In genomic region chr3:11289864-11290263, GRCh38 we compare ENCODE assay signal across 1 cellular context.
TF ChIP-seq lines count a peak whose summit lies in the region.

No MANE protein-coding gene starts in this region.

TF ChIP-seq in IMR-90, 13 proteins besides CTCF, POLR2A, EP300 and RAD21:
- TF ChIP-seq RFX5 (IDR thresholded peaks at IDR 0.05; ENCODE audit: low read depth, low read length) = no peak
- no peak for TF ChIP-seq SMC3 (IDR thresholded peaks at IDR 0.05; ENCODE audit: low read depth, low read length)
- TF ChIP-seq USF2 (IDR thresholded peaks at IDR 0.05; ENCODE audit: low read depth, low read length) = no peak
- no peak for TF ChIP-seq FOS (IDR thresholded peaks at IDR 0.05; ENCODE audit: low read depth, low read length)
